10 cellular contexts compared by ENCODE assay signal in genomic region chr3:43390255-43390588, GRCh38.
DNase-seq lines count a peak whose midpoint lies in the region; ATAC-seq, FAIRE-seq and TF ChIP-seq lines count a peak whose summit lies in the region.
"Had no signal": no experiment of that assay in that cellular context is flagged by ENCODE, and none has a peak within 500 bp of the region (broad histone marks: within the 10 kb centered on the region; RNA-seq: fewer than 3 reads in every experiment).

No MANE protein-coding gene starts in this region.

- TF ChIP-seq POLR2A in sigmoid colon (IDR thresholded peaks at IDR 0.05) = no peak

- H3K27me3 Mint-ChIP-seq in HFFc6 (ENCODE audit: insufficient read depth) = no peaks in the 10 kb centered on the region; the same call in 1 of the 2 replicates
- no peaks in the 10 kb centered on the region for H3K27me3 Mint-ChIP-seq in activated CD8-positive, alpha-beta T cell treated with anti-CD3 and anti-CD28 coated beads, Interleukin-2, amount 10 ng/mL, durations not matched to agents 7 days and 5 days (ENCODE audit: low read depth)

- peaks cover 0 to 9% (median 2%) of the 10 kb centered on the region in 4 donors for H3K4me1 ChIP-seq in sigmoid colon

- intact Hi-C loops in sigmoid colon (cut with DNase I) = no loop called here

- peak; percentile 28 for ATAC-seq in activated CD8-positive, alpha-beta T cell treated with anti-CD3 and anti-CD28 coated beads, Interleukin-2, amount 10 ng/mL, durations not matched to agents 7 days and 5 days

- peaks cover 29% of the 10 kb centered on the region for H3K4me1 Mint-ChIP-seq in HFFc6 (ENCODE audit: low read depth)
- peaks cover 53% of the 10 kb centered on the region for H3K4me1 Mint-ChIP-seq in activated CD8-positive, alpha-beta T cell treated with anti-CD3 and anti-CD28 coated beads, Interleukin-2, amount 10 ng/mL, durations not matched to agents 7 days and 5 days (ENCODE audit: low read depth)

- no peaks in the 10 kb centered on the region for H3K27me3 ChIP-seq in sigmoid colon

- no peak for TF ChIP-seq EP300 in sigmoid colon (IDR thresholded peaks at IDR 0.05)

- no peaks in the 10 kb centered on the region for H3K36me3 ChIP-seq in sigmoid colon

- in situ Hi-C loops in KBM-7 (cut with MboI; ENCODE audit: low pct_unique_long_range_greater_than_20kb, low sequenced_read_pairs) = no loop called here

- FAIRE-seq in HTR-8/SVneo (lab: Jason Lieb, UNC) = no peak

- 85 to 92% methylated on average over 1 of the region's 1 CpG for WGBS in sigmoid colon, 2 donors

- H3K9me3 Mint-ChIP-seq in HFFc6 = no peaks in the 10 kb centered on the region
- H3K9me3 Mint-ChIP-seq in activated CD8-positive, alpha-beta T cell treated with anti-CD3 and anti-CD28 coated beads, Interleukin-2, amount 10 ng/mL, durations not matched to agents 7 days and 5 days (ENCODE audit: insufficient read depth) = peaks cover 11% of the 10 kb centered on the region

- no peak for TF ChIP-seq CTCF in HFFc6 (IDR thresholded peaks at IDR 0.05)
- TF ChIP-seq CTCF in fibroblast of the aortic adventitia (IDR thresholded peaks at IDR 0.05; ENCODE audit: insufficient read depth, low read length) = no peak
- TF ChIP-seq CTCF in sigmoid colon (IDR thresholded peaks at IDR 0.05) = no peak

- H3K9me3 ChIP-seq in sigmoid colon = no peaks in the 10 kb centered on the region

- POLR2A ChIA-PET in activated CD8-positive, alpha-beta T cell treated with anti-CD3 and anti-CD28 coated beads, Interleukin-2, amount 10 ng/mL, durations not matched to agents 7 days and 5 days (lab: Charles Lee) = interaction anchor here (2.0 kb wide), 1 partner anchor 94 kb away, joined by 8 read pairs; no protein-coding TSS in a partner anchor

- peak overlapping the region in 3 of 4 donors; percentile 1 to 62 (median 35) for H3K27ac ChIP-seq in sigmoid colon

- DNase-seq in HFFc6 (no peak), fibroblast of the aortic adventitia (ENCODE audit: low read depth) (peak; percentile 28), sigmoid colon (no peak), HPDE6-E6E7 (ENCODE audit: extremely low spot score) (no peak), HTR-8/SVneo (ENCODE audit: insufficient read length, low spot score) (no peak), KBM-7 (no peak), DMS53 treated with DMSO at 0.1 percent for 48 hours (lab: John Stamatoyannopoulos, UW; ENCODE audit: unreplicated experiment) (no peak)
- no peak for DNase-seq in activated CD8-positive, alpha-beta T cell treated with anti-CD3 and anti-CD28 coated beads, Interleukin-2, amount 10 ng/mL, durations not matched to agents 7 days and 5 days
- DNase-seq: DND-41, NCI-H524 treated with DMSO at 0.1 percent for 48 hours had no signal

- H3K4me3 Mint-ChIP-seq in HFFc6 = no peak overlapping the region; the same call in 1 of the 2 replicates
- peak overlapping the region; percentile 22 for H3K4me3 Mint-ChIP-seq in activated CD8-positive, alpha-beta T cell treated with anti-CD3 and anti-CD28 coated beads, Interleukin-2, amount 10 ng/mL, durations not matched to agents 7 days and 5 days

- no peak overlapping the region for H3K4me3 ChIP-seq in fibroblast of the aortic adventitia (ENCODE audit: low read depth, low read length)
- no peak overlapping the region for H3K4me3 ChIP-seq in sigmoid colon

- CTCF ChIA-PET in activated CD8-positive, alpha-beta T cell treated with anti-CD3 and anti-CD28 coated beads, Interleukin-2, amount 10 ng/mL, durations not matched to agents 7 days and 5 days (lab: Charles Lee) = interaction anchor here (1.5 to 4.1 kb wide), 3 partner anchors 11 to 228 kb away, joined by 7 to 62 read pairs (median 20); no protein-coding TSS in a partner anchor

- H3K27ac Mint-ChIP-seq in HFFc6 = peak overlapping the region; percentile 31; the same call in 1 of the 2 replicates
- H3K27ac Mint-ChIP-seq in activated CD8-positive, alpha-beta T cell treated with anti-CD3 and anti-CD28 coated beads, Interleukin-2, amount 10 ng/mL, durations not matched to agents 7 days and 5 days = peak overlapping the region; percentile 89

- H3K36me3 Mint-ChIP-seq in HFFc6 (ENCODE audit: low read depth) = peaks cover 3% of the 10 kb centered on the region
- H3K36me3 Mint-ChIP-seq in activated CD8-positive, alpha-beta T cell treated with anti-CD3 and anti-CD28 coated beads, Interleukin-2, amount 10 ng/mL, durations not matched to agents 7 days and 5 days (ENCODE audit: low read depth) = peaks cover 12% of the 10 kb centered on the region
